In the genomic region with DNA sequence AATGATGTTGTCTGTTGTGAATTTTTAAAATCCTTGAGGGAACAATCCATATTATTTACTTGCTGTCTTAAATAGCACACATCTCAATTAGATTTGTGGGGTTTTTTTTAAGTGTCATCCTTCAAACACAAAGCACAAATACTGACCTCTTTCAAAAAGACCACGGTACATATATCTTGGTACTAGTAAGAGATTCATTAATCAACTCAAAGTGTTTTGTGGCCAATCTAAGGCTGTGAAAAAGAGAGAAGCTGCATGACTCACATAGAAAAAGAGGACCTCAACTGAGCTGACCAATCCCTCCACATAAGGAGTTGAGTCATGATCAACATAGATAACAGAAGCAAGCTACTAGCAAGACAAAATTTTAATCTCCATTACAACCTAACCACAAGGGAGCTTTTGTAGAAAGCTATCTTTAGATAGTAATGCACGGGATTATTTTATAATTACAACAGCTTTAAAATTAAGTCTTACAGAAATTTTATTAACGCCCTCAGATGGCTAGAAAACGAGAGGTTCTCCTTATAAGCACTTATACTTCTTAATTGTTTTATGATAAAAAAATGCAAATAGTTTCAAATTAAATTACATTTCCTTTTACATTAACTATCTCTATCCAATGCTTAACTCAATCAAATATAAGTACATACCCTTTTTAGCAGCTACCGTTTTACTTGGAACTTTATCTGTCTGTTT, we compare ENCODE assay signal across 1 cellular context.
TF ChIP-seq lines count a peak whose summit lies in the region.

No MANE protein-coding gene starts in this region.

TF ChIP-seq in K562, 482 proteins besides CTCF, POLR2A, EP300 and RAD21 (continued from another document and continues in another):
- TF ChIP-seq, protein P1, sequence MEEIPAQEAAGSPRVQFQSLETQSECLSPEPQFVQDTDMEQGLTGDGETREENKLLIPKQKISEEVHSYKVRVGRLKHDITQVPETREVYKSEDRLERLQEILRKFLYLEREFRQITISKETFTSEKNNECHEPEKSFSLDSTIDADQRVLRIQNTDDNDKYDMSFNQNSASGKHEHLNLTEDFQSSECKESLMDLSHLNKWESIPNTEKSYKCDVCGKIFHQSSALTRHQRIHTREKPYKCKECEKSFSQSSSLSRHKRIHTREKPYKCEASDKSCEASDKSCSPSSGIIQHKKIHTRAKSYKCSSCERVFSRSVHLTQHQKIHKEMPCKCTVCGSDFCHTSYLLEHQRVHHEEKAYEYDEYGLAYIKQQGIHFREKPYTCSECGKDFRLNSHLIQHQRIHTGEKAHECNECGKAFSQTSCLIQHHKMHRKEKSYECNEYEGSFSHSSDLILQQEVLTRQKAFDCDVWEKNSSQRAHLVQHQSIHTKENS (CRISPR knock-in tag; IDR thresholded peaks at IDR 0.05), result no peak
- TF ChIP-seq, protein P2, sequence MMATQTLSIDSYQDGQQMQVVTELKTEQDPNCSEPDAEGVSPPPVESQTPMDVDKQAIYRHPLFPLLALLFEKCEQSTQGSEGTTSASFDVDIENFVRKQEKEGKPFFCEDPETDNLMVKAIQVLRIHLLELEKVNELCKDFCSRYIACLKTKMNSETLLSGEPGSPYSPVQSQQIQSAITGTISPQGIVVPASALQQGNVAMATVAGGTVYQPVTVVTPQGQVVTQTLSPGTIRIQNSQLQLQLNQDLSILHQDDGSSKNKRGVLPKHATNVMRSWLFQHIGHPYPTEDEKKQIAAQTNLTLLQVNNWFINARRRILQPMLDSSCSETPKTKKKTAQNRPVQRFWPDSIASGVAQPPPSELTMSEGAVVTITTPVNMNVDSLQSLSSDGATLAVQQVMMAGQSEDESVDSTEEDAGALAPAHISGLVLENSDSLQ (IDR thresholded peaks at IDR 0.05), result peak; percentile 58
- TF ChIP-seq PTBP1 (IDR thresholded peaks at IDR 0.05; ENCODE audit: low read depth, low read length), result no peak
- TF ChIP-seq, protein P3, sequence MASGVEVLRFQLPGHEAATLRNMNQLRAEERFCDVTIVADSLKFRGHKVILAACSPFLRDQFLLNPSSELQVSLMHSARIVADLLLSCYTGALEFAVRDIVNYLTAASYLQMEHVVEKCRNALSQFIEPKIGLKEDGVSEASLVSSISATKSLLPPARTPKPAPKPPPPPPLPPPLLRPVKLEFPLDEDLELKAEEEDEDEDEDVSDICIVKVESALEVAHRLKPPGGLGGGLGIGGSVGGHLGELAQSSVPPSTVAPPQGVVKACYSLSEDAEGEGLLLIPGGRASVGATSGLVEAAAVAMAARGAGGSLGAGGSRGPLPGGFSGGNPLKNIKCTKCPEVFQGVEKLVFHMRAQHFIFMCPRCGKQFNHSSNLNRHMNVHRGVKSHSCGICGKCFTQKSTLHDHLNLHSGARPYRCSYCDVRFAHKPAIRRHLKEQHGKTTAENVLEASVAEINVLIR (CRISPR knock-in tag; IDR thresholded peaks at IDR 0.05), result no peak
- TF ChIP-seq MEIS2 (IDR thresholded peaks at IDR 0.05; ENCODE audit: partially characterized antibody), result peak; percentile 88
- no peak for TF ChIP-seq TBL1XR1 (IDR thresholded peaks at IDR 0.05; ENCODE audit: low read length in 2 of 2)
- TF ChIP-seq, protein P4, sequence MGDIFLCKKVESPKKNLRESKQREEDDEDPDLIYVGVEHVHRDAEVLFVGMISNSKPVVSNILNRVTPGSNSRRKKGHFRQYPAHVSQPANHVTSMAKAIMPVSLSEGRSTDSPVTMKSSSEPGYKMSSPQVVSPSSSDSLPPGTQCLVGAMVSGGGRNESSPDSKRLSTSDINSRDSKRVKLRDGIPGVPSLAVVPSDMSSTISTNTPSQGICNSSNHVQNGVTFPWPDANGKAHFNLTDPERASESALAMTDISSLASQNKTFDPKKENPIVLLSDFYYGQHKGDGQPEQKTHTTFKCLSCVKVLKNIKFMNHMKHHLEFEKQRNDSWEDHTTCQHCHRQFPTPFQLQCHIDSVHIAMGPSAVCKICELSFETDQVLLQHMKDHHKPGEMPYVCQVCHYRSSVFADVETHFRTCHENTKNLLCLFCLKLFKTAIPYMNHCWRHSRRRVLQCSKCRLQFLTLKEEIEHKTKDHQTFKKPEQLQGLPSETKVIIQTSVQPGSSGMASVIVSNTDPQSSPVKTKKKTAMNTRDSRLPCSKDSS (IDR thresholded peaks at IDR 0.05; ENCODE audit: low read depth, partially characterized antibody), result no peak
- no peak for TF ChIP-seq ZNF583 (CRISPR knock-in tag; IDR thresholded peaks at IDR 0.05)
- TF ChIP-seq MAFK (IDR thresholded peaks at IDR 0.05; ENCODE audit: low read length), result peak; percentile 72
- TF ChIP-seq ASH1L (IDR thresholded peaks at IDR 0.05; ENCODE audit: borderline replicate concordance, low read depth, partially characterized antibody), result no peak
- TF ChIP-seq ZNF717 (CRISPR knock-in tag; IDR thresholded peaks at IDR 0.05), result no peak
- no peak for TF ChIP-seq ZNF75A (CRISPR knock-in tag; IDR thresholded peaks at IDR 0.05)
- TF ChIP-seq MCM3 (IDR thresholded peaks at IDR 0.05), result no peak
- TF ChIP-seq, protein P5, sequence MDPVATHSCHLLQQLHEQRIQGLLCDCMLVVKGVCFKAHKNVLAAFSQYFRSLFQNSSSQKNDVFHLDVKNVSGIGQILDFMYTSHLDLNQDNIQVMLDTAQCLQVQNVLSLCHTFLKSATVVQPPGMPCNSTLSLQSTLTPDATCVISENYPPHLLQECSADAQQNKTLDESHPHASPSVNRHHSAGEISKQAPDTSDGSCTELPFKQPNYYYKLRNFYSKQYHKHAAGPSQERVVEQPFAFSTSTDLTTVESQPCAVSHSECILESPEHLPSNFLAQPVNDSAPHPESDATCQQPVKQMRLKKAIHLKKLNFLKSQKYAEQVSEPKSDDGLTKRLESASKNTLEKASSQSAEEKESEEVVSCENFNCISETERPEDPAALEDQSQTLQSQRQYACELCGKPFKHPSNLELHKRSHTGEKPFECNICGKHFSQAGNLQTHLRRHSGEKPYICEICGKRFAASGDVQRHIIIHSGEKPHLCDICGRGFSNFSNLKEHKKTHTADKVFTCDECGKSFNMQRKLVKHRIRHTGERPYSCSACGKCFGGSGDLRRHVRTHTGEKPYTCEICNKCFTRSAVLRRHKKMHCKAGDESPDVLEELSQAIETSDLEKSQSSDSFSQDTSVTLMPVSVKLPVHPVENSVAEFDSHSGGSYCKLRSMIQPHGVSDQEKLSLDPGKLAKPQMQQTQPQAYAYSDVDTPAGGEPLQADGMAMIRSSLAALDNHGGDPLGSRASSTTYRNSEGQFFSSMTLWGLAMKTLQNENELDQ (CRISPR knock-in tag; IDR thresholded peaks at IDR 0.05; ENCODE audit: borderline replicate concordance), result no peak
- no peak for TF ChIP-seq OTX1 (CRISPR knock-in tag; IDR thresholded peaks at IDR 0.05)
- TF ChIP-seq, protein P6, sequence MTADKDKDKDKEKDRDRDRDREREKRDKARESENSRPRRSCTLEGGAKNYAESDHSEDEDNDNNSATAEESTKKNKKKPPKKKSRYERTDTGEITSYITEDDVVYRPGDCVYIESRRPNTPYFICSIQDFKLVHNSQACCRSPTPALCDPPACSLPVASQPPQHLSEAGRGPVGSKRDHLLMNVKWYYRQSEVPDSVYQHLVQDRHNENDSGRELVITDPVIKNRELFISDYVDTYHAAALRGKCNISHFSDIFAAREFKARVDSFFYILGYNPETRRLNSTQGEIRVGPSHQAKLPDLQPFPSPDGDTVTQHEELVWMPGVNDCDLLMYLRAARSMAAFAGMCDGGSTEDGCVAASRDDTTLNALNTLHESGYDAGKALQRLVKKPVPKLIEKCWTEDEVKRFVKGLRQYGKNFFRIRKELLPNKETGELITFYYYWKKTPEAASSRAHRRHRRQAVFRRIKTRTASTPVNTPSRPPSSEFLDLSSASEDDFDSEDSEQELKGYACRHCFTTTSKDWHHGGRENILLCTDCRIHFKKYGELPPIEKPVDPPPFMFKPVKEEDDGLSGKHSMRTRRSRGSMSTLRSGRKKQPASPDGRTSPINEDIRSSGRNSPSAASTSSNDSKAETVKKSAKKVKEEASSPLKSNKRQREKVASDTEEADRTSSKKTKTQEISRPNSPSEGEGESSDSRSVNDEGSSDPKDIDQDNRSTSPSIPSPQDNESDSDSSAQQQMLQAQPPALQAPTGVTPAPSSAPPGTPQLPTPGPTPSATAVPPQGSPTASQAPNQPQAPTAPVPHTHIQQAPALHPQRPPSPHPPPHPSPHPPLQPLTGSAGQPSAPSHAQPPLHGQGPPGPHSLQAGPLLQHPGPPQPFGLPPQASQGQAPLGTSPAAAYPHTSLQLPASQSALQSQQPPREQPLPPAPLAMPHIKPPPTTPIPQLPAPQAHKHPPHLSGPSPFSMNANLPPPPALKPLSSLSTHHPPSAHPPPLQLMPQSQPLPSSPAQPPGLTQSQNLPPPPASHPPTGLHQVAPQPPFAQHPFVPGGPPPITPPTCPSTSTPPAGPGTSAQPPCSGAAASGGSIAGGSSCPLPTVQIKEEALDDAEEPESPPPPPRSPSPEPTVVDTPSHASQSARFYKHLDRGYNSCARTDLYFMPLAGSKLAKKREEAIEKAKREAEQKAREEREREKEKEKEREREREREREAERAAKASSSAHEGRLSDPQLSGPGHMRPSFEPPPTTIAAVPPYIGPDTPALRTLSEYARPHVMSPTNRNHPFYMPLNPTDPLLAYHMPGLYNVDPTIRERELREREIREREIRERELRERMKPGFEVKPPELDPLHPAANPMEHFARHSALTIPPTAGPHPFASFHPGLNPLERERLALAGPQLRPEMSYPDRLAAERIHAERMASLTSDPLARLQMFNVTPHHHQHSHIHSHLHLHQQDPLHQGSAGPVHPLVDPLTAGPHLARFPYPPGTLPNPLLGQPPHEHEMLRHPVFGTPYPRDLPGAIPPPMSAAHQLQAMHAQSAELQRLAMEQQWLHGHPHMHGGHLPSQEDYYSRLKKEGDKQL (CRISPR knock-in tag; IDR thresholded peaks at IDR 0.05; ENCODE audit: borderline replicate concordance), result no peak
- TF ChIP-seq, protein P7, sequence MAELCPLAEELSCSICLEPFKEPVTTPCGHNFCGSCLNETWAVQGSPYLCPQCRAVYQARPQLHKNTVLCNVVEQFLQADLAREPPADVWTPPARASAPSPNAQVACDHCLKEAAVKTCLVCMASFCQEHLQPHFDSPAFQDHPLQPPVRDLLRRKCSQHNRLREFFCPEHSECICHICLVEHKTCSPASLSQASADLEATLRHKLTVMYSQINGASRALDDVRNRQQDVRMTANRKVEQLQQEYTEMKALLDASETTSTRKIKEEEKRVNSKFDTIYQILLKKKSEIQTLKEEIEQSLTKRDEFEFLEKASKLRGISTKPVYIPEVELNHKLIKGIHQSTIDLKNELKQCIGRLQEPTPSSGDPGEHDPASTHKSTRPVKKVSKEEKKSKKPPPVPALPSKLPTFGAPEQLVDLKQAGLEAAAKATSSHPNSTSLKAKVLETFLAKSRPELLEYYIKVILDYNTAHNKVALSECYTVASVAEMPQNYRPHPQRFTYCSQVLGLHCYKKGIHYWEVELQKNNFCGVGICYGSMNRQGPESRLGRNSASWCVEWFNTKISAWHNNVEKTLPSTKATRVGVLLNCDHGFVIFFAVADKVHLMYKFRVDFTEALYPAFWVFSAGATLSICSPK (IDR thresholded peaks at IDR 0.05; ENCODE audit: borderline replicate concordance), result no peak
- no peak for TF ChIP-seq ZNF696 (CRISPR knock-in tag; conservative IDR thresholded peaks at IDR 0.05)
- TF ChIP-seq FOSL1 (tag; conservative IDR thresholded peaks at IDR 0.05), result peak; percentile 99
- TF ChIP-seq, protein P8, sequence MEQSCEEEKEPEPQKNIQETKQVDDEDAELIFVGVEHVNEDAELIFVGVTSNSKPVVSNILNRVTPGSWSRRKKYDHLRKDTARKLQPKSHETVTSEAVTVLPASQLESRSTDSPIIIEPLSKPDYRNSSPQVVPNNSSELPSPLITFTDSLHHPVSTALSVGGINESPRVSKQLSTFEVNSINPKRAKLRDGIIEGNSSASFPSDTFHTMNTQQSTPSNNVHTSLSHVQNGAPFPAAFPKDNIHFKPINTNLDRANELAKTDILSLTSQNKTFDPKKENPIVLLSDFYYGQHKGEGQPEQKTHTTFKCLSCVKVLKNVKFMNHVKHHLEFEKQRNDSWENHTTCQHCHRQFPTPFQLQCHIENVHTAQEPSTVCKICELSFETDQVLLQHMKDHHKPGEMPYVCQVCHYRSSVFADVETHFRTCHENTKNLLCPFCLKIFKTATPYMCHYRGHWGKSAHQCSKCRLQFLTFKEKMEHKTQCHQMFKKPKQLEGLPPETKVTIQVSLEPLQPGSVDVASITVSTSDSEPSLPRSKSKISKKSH (CRISPR knock-in tag; IDR thresholded peaks at IDR 0.05), result no peak
- no peak for TF ChIP-seq NR2C1 (IDR thresholded peaks at IDR 0.05)
- TF ChIP-seq NR2C1 (tag; IDR thresholded peaks at IDR 0.05), result no peak
- TF ChIP-seq NCOA1 (IDR thresholded peaks at IDR 0.05; ENCODE audit: low read depth), result no peak
- no peak for TF ChIP-seq POLR2B (IDR thresholded peaks at IDR 0.05; ENCODE audit: low read depth, partially characterized antibody)
- no peak for TF ChIP-seq STAT5B (CRISPR knock-in tag; IDR thresholded peaks at IDR 0.05)
- no peak for TF ChIP-seq NFIC (IDR thresholded peaks at IDR 0.05)
- TF ChIP-seq, protein P9, sequence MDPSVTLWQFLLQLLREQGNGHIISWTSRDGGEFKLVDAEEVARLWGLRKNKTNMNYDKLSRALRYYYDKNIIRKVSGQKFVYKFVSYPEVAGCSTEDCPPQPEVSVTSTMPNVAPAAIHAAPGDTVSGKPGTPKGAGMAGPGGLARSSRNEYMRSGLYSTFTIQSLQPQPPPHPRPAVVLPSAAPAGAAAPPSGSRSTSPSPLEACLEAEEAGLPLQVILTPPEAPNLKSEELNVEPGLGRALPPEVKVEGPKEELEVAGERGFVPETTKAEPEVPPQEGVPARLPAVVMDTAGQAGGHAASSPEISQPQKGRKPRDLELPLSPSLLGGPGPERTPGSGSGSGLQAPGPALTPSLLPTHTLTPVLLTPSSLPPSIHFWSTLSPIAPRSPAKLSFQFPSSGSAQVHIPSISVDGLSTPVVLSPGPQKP (CRISPR knock-in tag; IDR thresholded peaks at IDR 0.05), result no peak
- TF ChIP-seq TSC22D4 (tag; IDR thresholded peaks at IDR 0.05), result no peak
- no peak for TF ChIP-seq ZNF324 (CRISPR knock-in tag; IDR thresholded peaks at IDR 0.05)
- TF ChIP-seq, protein P10, sequence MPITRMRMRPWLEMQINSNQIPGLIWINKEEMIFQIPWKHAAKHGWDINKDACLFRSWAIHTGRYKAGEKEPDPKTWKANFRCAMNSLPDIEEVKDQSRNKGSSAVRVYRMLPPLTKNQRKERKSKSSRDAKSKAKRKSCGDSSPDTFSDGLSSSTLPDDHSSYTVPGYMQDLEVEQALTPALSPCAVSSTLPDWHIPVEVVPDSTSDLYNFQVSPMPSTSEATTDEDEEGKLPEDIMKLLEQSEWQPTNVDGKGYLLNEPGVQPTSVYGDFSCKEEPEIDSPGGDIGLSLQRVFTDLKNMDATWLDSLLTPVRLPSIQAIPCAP (CRISPR knock-in tag; IDR thresholded peaks at IDR 0.05; ENCODE audit: borderline replicate concordance), result no peak
- TF ChIP-seq SREBF2 (CRISPR knock-in tag; IDR thresholded peaks at IDR 0.05), result no peak
- TF ChIP-seq ARHGAP35 (IDR thresholded peaks at IDR 0.05; ENCODE audit: partially characterized antibody), result no peak
- TF ChIP-seq BRD4 (IDR thresholded peaks at IDR 0.05), result no peak
- TF ChIP-seq ELF1 (tag; IDR thresholded peaks at IDR 0.05), result no peak
- no peak for TF ChIP-seq ZNF354B (CRISPR knock-in tag; IDR thresholded peaks at IDR 0.05)
- no peak for TF ChIP-seq GATAD2A (IDR thresholded peaks at IDR 0.05)
- TF ChIP-seq, protein P11, sequence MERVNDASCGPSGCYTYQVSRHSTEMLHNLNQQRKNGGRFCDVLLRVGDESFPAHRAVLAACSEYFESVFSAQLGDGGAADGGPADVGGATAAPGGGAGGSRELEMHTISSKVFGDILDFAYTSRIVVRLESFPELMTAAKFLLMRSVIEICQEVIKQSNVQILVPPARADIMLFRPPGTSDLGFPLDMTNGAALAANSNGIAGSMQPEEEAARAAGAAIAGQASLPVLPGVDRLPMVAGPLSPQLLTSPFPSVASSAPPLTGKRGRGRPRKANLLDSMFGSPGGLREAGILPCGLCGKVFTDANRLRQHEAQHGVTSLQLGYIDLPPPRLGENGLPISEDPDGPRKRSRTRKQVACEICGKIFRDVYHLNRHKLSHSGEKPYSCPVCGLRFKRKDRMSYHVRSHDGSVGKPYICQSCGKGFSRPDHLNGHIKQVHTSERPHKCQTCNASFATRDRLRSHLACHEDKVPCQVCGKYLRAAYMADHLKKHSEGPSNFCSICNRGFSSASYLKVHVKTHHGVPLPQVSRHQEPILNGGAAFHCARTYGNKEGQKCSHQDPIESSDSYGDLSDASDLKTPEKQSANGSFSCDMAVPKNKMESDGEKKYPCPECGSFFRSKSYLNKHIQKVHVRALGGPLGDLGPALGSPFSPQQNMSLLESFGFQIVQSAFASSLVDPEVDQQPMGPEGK (CRISPR knock-in tag; IDR thresholded peaks at IDR 0.05; ENCODE audit: borderline replicate concordance), result no peak
